Comparison of ENCODE assay signal across 16 cellular contexts in the genomic region with DNA sequence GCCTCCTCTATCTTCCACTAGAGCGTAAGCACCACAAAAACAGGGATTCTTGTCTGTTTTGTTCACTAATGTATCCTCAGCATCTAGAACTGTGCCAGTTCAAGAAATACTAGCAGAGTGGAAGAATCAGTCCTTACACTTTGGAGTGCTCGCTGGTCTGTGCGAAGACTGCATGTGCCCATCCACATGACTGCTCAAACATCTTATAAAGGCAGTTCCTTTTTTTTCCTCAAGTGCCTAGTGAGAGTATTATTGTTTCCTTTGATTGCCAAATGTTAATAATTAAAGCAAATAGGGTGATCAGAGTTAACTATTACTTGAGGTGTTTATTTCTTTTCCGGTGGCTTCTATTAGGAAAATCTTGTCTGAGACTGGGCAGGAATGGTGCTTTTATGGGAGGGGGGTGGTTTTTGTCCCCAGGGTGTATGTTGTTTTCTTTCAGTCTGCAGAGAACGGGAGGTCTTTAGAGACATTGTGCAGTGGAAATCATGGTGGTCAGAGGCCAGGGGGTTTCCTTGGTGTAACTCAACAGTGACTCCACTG. TPM values are rescaled to one million over a fixed set of nuclear protein-coding genes. Genes with fewer than 3 reads are reported as not detected.
"Had no signal": no experiment of that assay in that cellular context is flagged by ENCODE, and none has a peak within 500 bp of the region (broad histone marks: within the 10 kb centered on the region; RNA-seq: fewer than 3 reads in every experiment).

No MANE protein-coding gene starts in this region.

- H3K9ac ChIP-seq: neural progenitor cell, parathyroid adenoma had no signal

- H3K79me2 ChIP-seq: parathyroid adenoma had no signal

- DNase-seq: activated CD4-positive, alpha-beta T cell treated with anti-CD3 and anti-CD28 coated beads, Interleukin-2, amount 50 U/mL, for 4 hours; activated CD4-positive, CD25-positive, alpha-beta regulatory T cell treated with anti-CD3 and anti-CD28 coated beads, Interleukin-2, amount 50 U/mL, for 72 hours; activated gamma-delta T cell; activated T-cell treated with anti-CD3 and anti-CD28 coated beads, Interleukin-2, amount 50 U/mL, for 4 hours; head of caudate nucleus; SW 1271 had no signal

- H3K36me3 Mint-ChIP-seq: activated naive CD8-positive, alpha-beta T cell; neural progenitor cell had no signal

- H3K36me3 ChIP-seq: esophagus muscularis mucosa, neural progenitor cell, SJSA1 had no signal

- H3K4me2 ChIP-seq: neural progenitor cell had no signal

- H3K4me3 ChIP-seq: esophagus muscularis mucosa, neural progenitor cell, SJSA1, skin epidermis had no signal

- H3K27ac ChIP-seq: esophagus muscularis mucosa, neural progenitor cell, parathyroid adenoma, SJSA1, skin epidermis had no signal

- H3K9me3 Mint-ChIP-seq: activated T-cell treated with anti-CD3 and anti-CD28 coated beads, Interleukin-2, amount 50 U/mL, for 4 hours had no signal

- H3K27ac Mint-ChIP-seq: activated naive CD8-positive, alpha-beta T cell; neural progenitor cell had no signal

- FAIRE-seq: bronchial epithelial cell, islet of Langerhans had no signal

- ATAC-seq: activated T-cell treated with anti-CD3 and anti-CD28 coated beads, Interleukin-2, amount 50 U/mL, for 4 hours had no signal

- H3K4me1 ChIP-seq: neural progenitor cell had no signal

- H3K4me3 Mint-ChIP-seq: activated naive CD8-positive, alpha-beta T cell; activated T-cell treated with anti-CD3 and anti-CD28 coated beads, Interleukin-2, amount 50 U/mL, for 4 hours; neural progenitor cell had no signal

- H3K27me3 ChIP-seq: esophagus muscularis mucosa, neural progenitor cell, SJSA1 had no signal

- H3K9me3 ChIP-seq: esophagus muscularis mucosa, SJSA1 had no signal

- H2AFZ ChIP-seq: neural progenitor cell, parathyroid adenoma had no signal

- H3K27me3 Mint-ChIP-seq: activated naive CD8-positive, alpha-beta T cell had no signal

RNA-seq across cellular contexts. Expression of gene ITGB6, which starts 45.6 kb away (rescaled TPM):
- total RNA-seq: activated T-cell treated with anti-CD3 and anti-CD28 coated beads, Interleukin-2, amount 50 U/mL, for 4 hours; fibroblast of villous mesenchyme; mononuclear cell; SJSA1 had no signal
